In the genomic region with DNA sequence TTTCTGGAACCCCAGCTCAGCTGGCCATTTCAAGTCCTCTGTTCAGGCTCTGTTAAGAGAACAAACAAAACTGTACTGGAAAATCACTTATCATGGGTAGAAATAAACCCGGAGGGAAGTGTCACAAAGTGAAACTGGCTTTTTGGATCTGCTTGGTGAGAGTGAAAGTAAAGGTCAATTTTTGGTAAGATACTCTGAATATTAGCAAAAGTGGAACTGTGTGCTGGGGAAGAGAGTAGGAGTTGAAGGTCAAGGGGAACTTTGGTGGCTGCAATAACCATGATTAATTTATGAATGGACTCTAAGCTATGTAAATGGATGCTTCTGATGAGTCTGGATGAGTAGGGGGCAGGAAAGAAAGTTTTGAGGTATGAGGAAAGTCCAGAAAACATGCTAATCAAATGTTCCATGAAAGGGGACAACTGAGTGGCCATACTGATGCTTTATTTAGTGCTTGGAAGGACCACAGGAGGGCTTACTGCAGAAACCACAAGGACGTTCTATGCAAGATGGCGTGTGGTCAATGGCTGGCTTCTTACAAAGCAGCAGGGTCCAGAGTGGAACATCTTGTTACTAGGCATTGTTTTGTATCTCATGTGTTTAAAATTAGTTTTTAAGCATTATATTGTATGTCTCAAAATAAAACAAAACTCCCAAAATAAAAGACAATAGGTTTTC, we compare ENCODE assay signal across 10 cellular contexts. TPM values are rescaled to one million over a fixed set of nuclear protein-coding genes. Genes with fewer than 3 reads are reported as not detected.
DNase-seq lines count a peak whose midpoint lies in the region; ATAC-seq and TF ChIP-seq lines count a peak whose summit lies in the region.
"Had no signal": no experiment of that assay in that cellular context is flagged by ENCODE, and none has a peak within 500 bp of the region (broad histone marks: within the 10 kb centered on the region; RNA-seq: fewer than 3 reads in every experiment).

No MANE protein-coding gene starts in this region.

- peak; percentile 84 for ATAC-seq in GM18499 (IDR thresholded peaks at IDR 0.05; ENCODE audit: insufficient read depth, unreplicated experiment)
- ATAC-seq in GM19452 (IDR thresholded peaks at IDR 0.05; ENCODE audit: unreplicated experiment) = peak; percentile 72
- ATAC-seq in HG03064 (IDR thresholded peaks at IDR 0.05; ENCODE audit: low read depth, unreplicated experiment) = peak; percentile 70
- peak; percentile 35 for ATAC-seq in activated naive CD8-positive, alpha-beta T cell treated with anti-CD3 and anti-CD28 coated beads, Interleukin-2, amount 10 ng/mL, durations not matched to agents 7 days and 5 days (ENCODE audit: low read depth)
- no peak for ATAC-seq in right cardiac atrium

- peak overlapping the region; percentile 70 for H3K27ac Mint-ChIP-seq in activated naive CD8-positive, alpha-beta T cell treated with anti-CD3 and anti-CD28 coated beads, Interleukin-2, amount 10 ng/mL, durations not matched to agents 7 days and 5 days

- H3K9me3 Mint-ChIP-seq in activated naive CD8-positive, alpha-beta T cell treated with anti-CD3 and anti-CD28 coated beads, Interleukin-2, amount 10 ng/mL, durations not matched to agents 7 days and 5 days = peaks cover 2% of the 10 kb centered on the region

- H3K27me3 Mint-ChIP-seq in activated naive CD8-positive, alpha-beta T cell treated with anti-CD3 and anti-CD28 coated beads, Interleukin-2, amount 10 ng/mL, durations not matched to agents 7 days and 5 days = no peaks in the 10 kb centered on the region

- POLR2A ChIA-PET in activated naive CD8-positive, alpha-beta T cell treated with anti-CD3 and anti-CD28 coated beads, Interleukin-2, amount 10 ng/mL, durations not matched to agents 7 days and 5 days (lab: Charles Lee) = interaction anchor here (2.3 kb wide), 1 partner anchor 53 kb away, joined by 7 read pairs; no protein-coding TSS in a partner anchor

- no peak for DNase-seq in activated naive CD8-positive, alpha-beta T cell treated with anti-CD3 and anti-CD28 coated beads, Interleukin-2, amount 10 ng/mL, durations not matched to agents 7 days and 5 days
- DNase-seq in nucleus accumbens (lab: John Stamatoyannopoulos, UW) (no peak), right cardiac atrium (no peak), mesenteric fat pad (ENCODE audit: low spot score) (no peak), stomach (no peak)
- DNase-seq: MG63, SHP77 treated with DMSO at 0.1 percent for 48 hours had no signal

- H3K36me3 Mint-ChIP-seq in activated naive CD8-positive, alpha-beta T cell treated with anti-CD3 and anti-CD28 coated beads, Interleukin-2, amount 10 ng/mL, durations not matched to agents 7 days and 5 days = peaks cover 2% of the 10 kb centered on the region

- intact Hi-C loops in right cardiac atrium (cut with DNase I) (no loop called here), stomach (cut with DNase I; ENCODE audit: low total_unique reads) (no loop called here)

- H3K36me3 ChIP-seq in stomach = no peaks in the 10 kb centered on the region
- H3K36me3 ChIP-seq: MG63 had no signal

- no peak overlapping the region for H3K27ac ChIP-seq in right cardiac atrium (ENCODE audit: low read length)
- H3K27ac ChIP-seq in stomach = no peak overlapping the region

- 77% methylated on average over 3 of the region's 3 CpGs for whole genome bisulfite sequencing in right cardiac atrium
- 65 to 73% (median 67%) methylated on average over 3 of the region's 3 CpGs for WGBS in stomach, 5 donors

- H3K9me3 ChIP-seq in right cardiac atrium (ENCODE audit: control insufficient read depth, low read length) (no peaks in the 10 kb centered on the region), stomach (no peaks in the 10 kb centered on the region)
- H3K9me3 ChIP-seq: MG63 had no signal

- peaks cover 15% of the 10 kb centered on the region for H3K4me1 Mint-ChIP-seq in activated naive CD8-positive, alpha-beta T cell treated with anti-CD3 and anti-CD28 coated beads, Interleukin-2, amount 10 ng/mL, durations not matched to agents 7 days and 5 days

- H3K27me3 ChIP-seq in right cardiac atrium (ENCODE audit: control insufficient read depth, insufficient read depth) (no peaks in the 10 kb centered on the region), stomach (no peaks in the 10 kb centered on the region)
- H3K27me3 ChIP-seq: MG63 had no signal

- H3K4me3 ChIP-seq in right cardiac atrium (ENCODE audit: low read length) (no peak overlapping the region), stomach (no peak overlapping the region)
- H3K4me3 ChIP-seq: MG63 had no signal

- no peak for TF ChIP-seq POLR2A in stomach (IDR thresholded peaks at IDR 0.05)

- no peak for TF ChIP-seq EP300 in stomach (IDR thresholded peaks at IDR 0.05)

- peak overlapping the region; percentile 70 for H3K4me3 Mint-ChIP-seq in activated naive CD8-positive, alpha-beta T cell treated with anti-CD3 and anti-CD28 coated beads, Interleukin-2, amount 10 ng/mL, durations not matched to agents 7 days and 5 days

- H3K4me1 ChIP-seq in right cardiac atrium (ENCODE audit: control insufficient read depth, insufficient read depth, low read length) (no peaks in the 10 kb centered on the region), stomach (no peaks in the 10 kb centered on the region)

- no peak for TF ChIP-seq CTCF in stomach (IDR thresholded peaks at IDR 0.05)

RNA-seq across cellular contexts. Expression of gene TNIP3, which starts 36.8 kb away (rescaled TPM):
- total RNA-seq in activated naive CD8-positive, alpha-beta T cell treated with anti-CD3 and anti-CD28 coated beads, Interleukin-2, amount 10 ng/mL, durations not matched to agents 7 days and 5 days = 1 to 10 TPM; 3.0 to 3.8 TPM
- not detected for total RNA-seq in right cardiac atrium
- not detected for polyA plus RNA-seq in right cardiac atrium
- total RNA-seq in mesenteric fat pad = 0.16 TPM
- total RNA-seq in stomach = 1 to 10 TPM in 2 of 5 donors, under 1 TPM in 1, not detected in 2; 0.37 to 5.1 (median 1.8) TPM
- polyA plus RNA-seq in stomach = 1 to 10 TPM in 1 of 3 donors, under 1 TPM in 2; 0.12 to 1.1 (median 0.40) TPM

Comparison
In these comparisons a context has a peak if more than half of its experiments do, and no peak if none do; other contexts are left out.
1. ATAC-seq: peak in GM18499 (single experiment), GM19452 (single experiment), HG03064 (single experiment) and activated naive CD8-positive, alpha-beta T cell treated with anti-CD3 and anti-CD28 coated beads, Interleukin-2, amount 10 ng/mL, durations not matched to agents 7 days and 5 days (single experiment); none in right cardiac atrium (0 of 2).